In the genomic region with DNA sequence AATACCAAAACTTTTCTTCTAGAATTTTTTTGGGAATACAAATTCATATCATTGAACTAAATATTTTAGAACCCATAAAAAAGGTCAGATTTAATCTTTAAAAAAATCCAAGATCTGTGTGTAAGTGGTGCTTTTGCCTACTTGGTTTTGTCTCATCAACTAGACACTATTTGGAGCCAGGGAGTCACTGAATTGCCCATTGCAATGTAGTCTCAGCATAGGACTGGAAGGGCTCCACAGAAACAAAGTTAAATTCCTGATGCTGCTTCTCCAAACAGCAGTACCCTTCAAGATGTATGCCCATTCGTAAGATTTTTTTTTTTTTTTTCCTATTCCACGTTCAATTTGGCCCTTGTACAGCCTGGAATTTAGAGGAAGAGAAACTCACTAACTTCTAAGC, we compare ENCODE assay signal across 18 cellular contexts.
DNase-seq lines count a peak whose midpoint lies in the region; TF ChIP-seq lines count a peak whose summit lies in the region.
"Had no signal": no experiment of that assay in that cellular context is flagged by ENCODE, and none has a peak within 500 bp of the region (broad histone marks: within the 10 kb centered on the region; RNA-seq: fewer than 3 reads in every experiment).

No MANE protein-coding gene starts in this region.

- CTCF ChIA-PET in activated naive CD4-positive, alpha-beta T cell treated with anti-CD3 and anti-CD28 coated beads for 36 hours (lab: Charles Lee) = no interaction called here

- intact Hi-C loops in breast epithelium (cut with DNase I; ENCODE audit: low total_unique reads) = no loop called here
- intact Hi-C loops in activated naive CD4-positive, alpha-beta T cell treated with anti-CD3 and anti-CD28 coated beads for 36 hours (cut with micrococcal nuclease) = no loop called here

- no peaks in the 10 kb centered on the region for H3K36me3 ChIP-seq in breast epithelium
- H3K36me3 ChIP-seq in suprapubic skin = no peaks in the 10 kb centered on the region
- H3K36me3 ChIP-seq: BLaER1 had no signal

- H3K4me1 Mint-ChIP-seq in activated naive CD4-positive, alpha-beta T cell treated with anti-CD3 and anti-CD28 coated beads for 36 hours (ENCODE audit: low read depth) = no peaks in the 10 kb centered on the region
- H3K4me1 Mint-ChIP-seq: B cell; CD14-positive monocyte; CD8-positive, alpha-beta memory T cell had no signal

- H3K9me3 ChIP-seq in breast epithelium = no peaks in the 10 kb centered on the region
- no peaks in the 10 kb centered on the region for H3K9me3 ChIP-seq in suprapubic skin
- H3K9me3 ChIP-seq: BLaER1 had no signal

- TF ChIP-seq CTCF in VCaP (conservative IDR thresholded peaks at IDR 0.05) (no peak), breast epithelium (IDR thresholded peaks at IDR 0.05) (no peak), suprapubic skin (IDR thresholded peaks at IDR 0.05) (no peak)

- peaks cover 4% of the 10 kb centered on the region for H3K9me3 Mint-ChIP-seq in activated naive CD4-positive, alpha-beta T cell treated with anti-CD3 and anti-CD28 coated beads for 36 hours

- no peak for TF ChIP-seq EP300 in suprapubic skin (IDR thresholded peaks at IDR 0.05)

- H3K27me3 ChIP-seq in breast epithelium (no peaks in the 10 kb centered on the region), suprapubic skin (no peaks in the 10 kb centered on the region)
- H3K27me3 ChIP-seq: BLaER1 had no signal

- TF ChIP-seq POLR2A in breast epithelium (IDR thresholded peaks at IDR 0.05) (no peak), suprapubic skin (IDR thresholded peaks at IDR 0.05) (no peak)

- no peak overlapping the region for H3K4me3 Mint-ChIP-seq in activated naive CD4-positive, alpha-beta T cell treated with anti-CD3 and anti-CD28 coated beads for 36 hours
- H3K4me3 Mint-ChIP-seq: B cell; CD14-positive monocyte; CD4-positive, alpha-beta T cell; CD8-positive, alpha-beta memory T cell had no signal

- H3K27ac ChIP-seq in VCaP (peak overlapping the region; percentile 36; the same call in 1 of the 2 replicates), breast epithelium (peak overlapping the region; percentile 71 to 85), suprapubic skin (peak overlapping the region; percentile 19)
- H3K27ac ChIP-seq: BLaER1, GM23248 had no signal

- peaks cover 3 to 33% of the 10 kb centered on the region in 2 donors for H3K4me1 ChIP-seq in breast epithelium
- H3K4me1 ChIP-seq in suprapubic skin = peaks cover 46% of the 10 kb centered on the region
- H3K4me1 ChIP-seq: BLaER1 had no signal

- no peaks in the 10 kb centered on the region for H3K27me3 Mint-ChIP-seq in activated naive CD4-positive, alpha-beta T cell treated with anti-CD3 and anti-CD28 coated beads for 36 hours (ENCODE audit: low read depth)
- H3K27me3 Mint-ChIP-seq: B cell; CD4-positive, alpha-beta T cell; CD8-positive, alpha-beta memory T cell had no signal

- H3K4me3 ChIP-seq in breast epithelium = peak overlapping the region in 2 of 3 donors; percentile 34 to 39
- no peak overlapping the region for H3K4me3 ChIP-seq in suprapubic skin
- H3K4me3 ChIP-seq: BLaER1, GM12878, GM23248 had no signal

- WGBS in suprapubic skin = 40% methylated on average over 2 of the region's 2 CpGs

- no peaks in the 10 kb centered on the region for H3K36me3 Mint-ChIP-seq in activated naive CD4-positive, alpha-beta T cell treated with anti-CD3 and anti-CD28 coated beads for 36 hours (ENCODE audit: low read depth)
- H3K36me3 Mint-ChIP-seq: CD14-positive monocyte; CD8-positive, alpha-beta memory T cell had no signal

- DNase-seq in breast epithelium (ENCODE audit: low spot score in 2 of 2) (no peak), suprapubic skin (ENCODE audit: low spot score in 2 of 2) (no peak), SHP77 treated with DMSO at 0.1 percent for 48 hours (lab: John Stamatoyannopoulos, UW) (no peak), NCI-H2081 treated with DMSO at 0.1 percent for 48 hours (lab: John Stamatoyannopoulos, UW) (no peak)
- DNase-seq in activated naive CD4-positive, alpha-beta T cell treated with anti-CD3 and anti-CD28 coated beads for 36 hours = no peak
- DNase-seq: CD4-positive, alpha-beta T cell; CD8-positive, alpha-beta memory T cell; DMS 273 treated with DMSO at 0.1 percent for 48 hours; EL; GDM1; GM23248; H7; HCEC 1CT had no signal

- H3K27ac Mint-ChIP-seq in activated naive CD4-positive, alpha-beta T cell treated with anti-CD3 and anti-CD28 coated beads for 36 hours = no peak overlapping the region
- H3K27ac Mint-ChIP-seq: B cell; CD14-positive monocyte; CD4-positive, alpha-beta T cell; CD8-positive, alpha-beta memory T cell had no signal

Comparison
In these comparisons a context has a peak if more than half of its experiments do, and no peak if none do; other contexts are left out.
1. H3K27ac ChIP-seq: peak in every context shown above with its lines; median percentile 78 in breast epithelium; 36 in VCaP; 19 in suprapubic skin.